9 cellular contexts compared by ENCODE assay signal in the genomic region with DNA sequence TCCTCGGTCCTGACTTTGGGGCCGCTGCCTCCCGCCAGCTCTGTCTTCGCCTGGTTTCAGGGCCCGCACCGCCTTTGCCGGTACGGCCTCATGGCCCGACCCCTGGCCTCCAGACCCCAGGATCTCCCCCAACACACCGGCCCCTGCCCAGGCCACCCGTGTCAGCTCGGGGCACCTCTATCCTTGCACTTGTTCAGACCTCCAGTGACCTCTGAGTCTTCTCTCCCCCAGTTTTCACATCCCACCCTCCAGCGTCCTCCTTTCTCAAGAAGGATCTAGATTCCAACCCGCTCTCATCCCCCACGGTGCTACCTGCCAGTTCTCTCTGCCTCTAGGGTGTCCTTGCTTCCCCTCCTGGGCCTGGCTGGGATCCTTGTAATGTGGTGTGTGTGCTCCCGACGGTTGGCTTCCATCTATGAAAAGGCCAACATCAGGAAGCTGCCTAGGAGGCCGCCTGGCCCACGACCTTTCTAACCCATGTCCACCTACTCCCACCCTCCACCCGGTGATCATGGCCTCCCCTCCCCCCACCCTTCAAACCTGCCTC.
DNase-seq lines count a peak whose midpoint lies in the region; ATAC-seq, FAIRE-seq and TF ChIP-seq lines count a peak whose summit lies in the region.
"Had no signal": no experiment of that assay in that cellular context is flagged by ENCODE, and none has a peak within 500 bp of the region (broad histone marks: within the 10 kb centered on the region; RNA-seq: fewer than 3 reads in every experiment).

No MANE protein-coding gene starts in this region.

- ATAC-seq in GM21529 (IDR thresholded peaks at IDR 0.05; ENCODE audit: unreplicated experiment): no peak
- ATAC-seq in HG03469 (IDR thresholded peaks at IDR 0.05; ENCODE audit: unreplicated experiment): no peak

- intact Hi-C loops in ascending aorta (cut with DNase I): no loop called here
- intact Hi-C loops in kidney (cut with DNase I): no loop called here

- peak overlapping the region; percentile 84 for H3K4me3 Mint-ChIP-seq in T-helper 2 cell treated with Interferon-gamma antibody and Interleukin-4, amounts not matched to agents 5 μg/mL and 100 μg/mL, for 36 hours

- H3K4me1 Mint-ChIP-seq in T-helper 2 cell treated with Interferon-gamma antibody and Interleukin-4, amounts not matched to agents 5 μg/mL and 100 μg/mL, for 36 hours (ENCODE audit: low read depth): peaks cover 8% of the 10 kb centered on the region

- TF ChIP-seq CTCF in ascending aorta (IDR thresholded peaks at IDR 0.05) (no peak), kidney (IDR thresholded peaks at IDR 0.05; ENCODE audit: borderline replicate concordance, extremely low read depth, insufficient read depth) (no peak)

- H3K36me3 Mint-ChIP-seq in T-helper 2 cell treated with Interferon-gamma antibody and Interleukin-4, amounts not matched to agents 5 μg/mL and 100 μg/mL, for 36 hours (ENCODE audit: low read depth): no peaks in the 10 kb centered on the region

- H3K27ac ChIP-seq in ascending aorta: peak overlapping the region; percentile 29 to 58
- peak overlapping the region; percentile 78 to 87 for H3K27ac ChIP-seq in kidney (ENCODE audit: low read depth in 2 of 2, low read length in 2 of 2)
- no peak overlapping the region for H3K27ac ChIP-seq in subcutaneous abdominal adipose tissue (ENCODE audit: low read depth, low read length)

- H3K27me3 ChIP-seq in ascending aorta: no peaks in the 10 kb centered on the region
- peaks cover 4 to 28% (median 11%) of the 10 kb centered on the region in 5 donors for H3K27me3 ChIP-seq in subcutaneous abdominal adipose tissue (ENCODE audit: control insufficient read depth in 5 of 5, insufficient read depth in 4 of 5, low read length in 5 of 5)

- no peaks in the 10 kb centered on the region for H3K9me3 Mint-ChIP-seq in T-helper 2 cell treated with Interferon-gamma antibody and Interleukin-4, amounts not matched to agents 5 μg/mL and 100 μg/mL, for 36 hours

- H3K9ac ChIP-seq in kidney (ENCODE audit: low read length in 2 of 2): peak overlapping the region in 1 of 2 donors; percentile 60
- H3K9ac ChIP-seq in subcutaneous abdominal adipose tissue (ENCODE audit: low read length in 5 of 5): no peak overlapping the region

- FAIRE-seq in kidney (lab: Jason Lieb, UNC) (no peak), GM19239 (lab: Jason Lieb, UNC) (no peak)
- FAIRE-seq: HTR-8/SVneo had no signal

- no peak for DNase-seq in T-helper 2 cell treated with Interferon-gamma antibody and Interleukin-4, amounts not matched to agents 5 μg/mL and 100 μg/mL, for 36 hours (ENCODE audit: low spot score)
- no peak for DNase-seq in T-helper 2 cell
- no peak for DNase-seq in ascending aorta (ENCODE audit: low spot score in 2 of 2)
- DNase-seq in kidney: no peak
- DNase-seq in GM19239 (ENCODE audit: insufficient read length, low spot score): no peak

- H3K27me3 Mint-ChIP-seq in T-helper 2 cell treated with Interferon-gamma antibody and Interleukin-4, amounts not matched to agents 5 μg/mL and 100 μg/mL, for 36 hours (ENCODE audit: low read depth): peaks cover 67% of the 10 kb centered on the region

- H3K9me3 ChIP-seq in ascending aorta (no peaks in the 10 kb centered on the region), kidney (ENCODE audit: control insufficient read depth in 1 of 2, low read length in 2 of 2) (no peaks in the 10 kb centered on the region), subcutaneous abdominal adipose tissue (ENCODE audit: control insufficient read depth in 5 of 5, low read length in 5 of 5) (no peaks in the 10 kb centered on the region)

- H3K27ac Mint-ChIP-seq in T-helper 2 cell treated with Interferon-gamma antibody and Interleukin-4, amounts not matched to agents 5 μg/mL and 100 μg/mL, for 36 hours: no peak overlapping the region

- peaks cover 0 to 8% of the 10 kb centered on the region in 2 donors for H3K4me1 ChIP-seq in ascending aorta
- H3K4me1 ChIP-seq in kidney (ENCODE audit: control insufficient read depth in 1 of 2, insufficient read depth in 1 of 2, low read depth in 1 of 2, low read length in 2 of 2): peaks cover 0 to 9% of the 10 kb centered on the region in 2 donors
- H3K4me1 ChIP-seq in subcutaneous abdominal adipose tissue (ENCODE audit: control insufficient read depth in 5 of 5, insufficient read depth in 5 of 5, low read length in 5 of 5): peaks cover 2 to 15% (median 14%) of the 10 kb centered on the region in 5 donors

- peak overlapping the region; percentile 67 to 70 for H3K4me3 ChIP-seq in ascending aorta
- H3K4me3 ChIP-seq in kidney (ENCODE audit: low read length in 2 of 2): peak overlapping the region in 1 of 2 donors; percentile 80
- peak overlapping the region in 4 of 5 donors; percentile 66 to 88 (median 70) for H3K4me3 ChIP-seq in subcutaneous abdominal adipose tissue (ENCODE audit: low read depth in 1 of 5, low read length in 5 of 5)

- no peaks in the 10 kb centered on the region for H3K36me3 ChIP-seq in ascending aorta
- H3K36me3 ChIP-seq in kidney (ENCODE audit: control insufficient read depth in 1 of 2, insufficient read depth in 2 of 2, low read length in 2 of 2): no peaks in the 10 kb centered on the region
- H3K36me3 ChIP-seq in subcutaneous abdominal adipose tissue (ENCODE audit: control insufficient read depth in 5 of 5, insufficient read depth in 5 of 5, low read length in 5 of 5): no peaks in the 10 kb centered on the region
